Comparison of ENCODE assay signal across 8 cellular contexts in genomic region chr6:31822038-31822821, GRCh38. TPM values are rescaled to one million over a fixed set of nuclear protein-coding genes. Genes with fewer than 3 reads are reported as not detected.
DNase-seq lines count a peak whose midpoint lies in the region; ATAC-seq and TF ChIP-seq lines count a peak whose summit lies in the region.

No MANE protein-coding gene starts in this region.

- H3K36me3 ChIP-seq in neuron (ENCODE audit: insufficient read depth, low read length), result no peaks in the 10 kb centered on the region

- peaks cover 64% of the 10 kb centered on the region for H3K4me1 Mint-ChIP-seq in activated naive CD4-positive, alpha-beta T cell treated with anti-CD3 and anti-CD28 coated beads, Interleukin-2, amount 50 U/mL, for 24 hours
- peaks cover 47% of the 10 kb centered on the region for H3K4me1 Mint-ChIP-seq in type B pancreatic cell (ENCODE audit: unreplicated experiment)

- peak overlapping the region; percentile 67 for H3K4me3 ChIP-seq in GM08714 (ENCODE audit: low read length)
- H3K4me3 ChIP-seq in neuron (ENCODE audit: low read length), result peak overlapping the region; percentile 45

- peak; percentile 45 for ATAC-seq in HG03039 (IDR thresholded peaks at IDR 0.05; ENCODE audit: unreplicated experiment)

- peaks cover 15% of the 10 kb centered on the region for H3K4me1 ChIP-seq in neuron (ENCODE audit: insufficient read depth, low read length)

- no peaks in the 10 kb centered on the region for H3K9me3 Mint-ChIP-seq in activated naive CD4-positive, alpha-beta T cell treated with anti-CD3 and anti-CD28 coated beads, Interleukin-2, amount 50 U/mL, for 24 hours
- H3K9me3 Mint-ChIP-seq in type B pancreatic cell, result no peaks in the 10 kb centered on the region

- H3K9me3 ChIP-seq in neuron (ENCODE audit: low read length), result no peaks in the 10 kb centered on the region

- H2AFZ ChIP-seq in neuron (ENCODE audit: low read depth, low read length), result no peak overlapping the region

- no peaks in the 10 kb centered on the region for H3K36me3 Mint-ChIP-seq in activated naive CD4-positive, alpha-beta T cell treated with anti-CD3 and anti-CD28 coated beads, Interleukin-2, amount 50 U/mL, for 24 hours
- H3K36me3 Mint-ChIP-seq in type B pancreatic cell, result peaks cover 4% of the 10 kb centered on the region

- peak overlapping the region; percentile 97 for H3K27ac Mint-ChIP-seq in activated naive CD4-positive, alpha-beta T cell treated with anti-CD3 and anti-CD28 coated beads, Interleukin-2, amount 50 U/mL, for 24 hours
- peak overlapping the region; percentile 98 for H3K27ac Mint-ChIP-seq in type B pancreatic cell

- DNase-seq in SIG-M5 treated with dmso at 0.1 percent for 504 hours (lab: John Stamatoyannopoulos, UW; ENCODE audit: unreplicated experiment) (peak; percentile 90), glomerular visceral epithelial cell (ENCODE audit: extremely low spot score) (peak; percentile 74), type B pancreatic cell (ENCODE audit: extremely low spot score, unreplicated experiment) (no peak), NCI-H1436 (lab: John Stamatoyannopoulos, UW) (no peak)

- no peak for TF ChIP-seq CTCF in type B pancreatic cell (conservative IDR thresholded peaks at IDR 0.05)

- peak overlapping the region; percentile 88 for H3K4me3 Mint-ChIP-seq in activated naive CD4-positive, alpha-beta T cell treated with anti-CD3 and anti-CD28 coated beads, Interleukin-2, amount 50 U/mL, for 24 hours
- H3K4me3 Mint-ChIP-seq in type B pancreatic cell, result peak overlapping the region; percentile 93

- H3K27me3 Mint-ChIP-seq in activated naive CD4-positive, alpha-beta T cell treated with anti-CD3 and anti-CD28 coated beads, Interleukin-2, amount 50 U/mL, for 24 hours, result no peaks in the 10 kb centered on the region
- no peaks in the 10 kb centered on the region for H3K27me3 Mint-ChIP-seq in type B pancreatic cell

- no peaks in the 10 kb centered on the region for H3K27me3 ChIP-seq in neuron (ENCODE audit: insufficient read depth, low read length)

RNA-seq across cellular contexts. Expression of gene HSPA1B, which starts 5.3 kb away (rescaled TPM):
- 132 and 252 TPM in 2 replicates for total RNA-seq in type B pancreatic cell (ENCODE audit: low replicate concordance)

RNA-seq across cellular contexts. Expression of gene HSPA1A, which starts 6.9 kb away (rescaled TPM):
- total RNA-seq in type B pancreatic cell (ENCODE audit: low replicate concordance), result 45.7 and 54.7 TPM in 2 replicates

RNA-seq across cellular contexts. Expression of gene HSPA1L, which starts 7.1 kb away (rescaled TPM):
- total RNA-seq in type B pancreatic cell (ENCODE audit: low replicate concordance), result 1.8 and 1.9 TPM in 2 replicates

RNA-seq across cellular contexts. Expression of gene LSM2, which starts 15.5 kb away (rescaled TPM):
- total RNA-seq in type B pancreatic cell (ENCODE audit: low replicate concordance), result 57.9 and 74.5 TPM in 2 replicates

RNA-seq across cellular contexts. Expression of gene VARS1, which starts 26.7 kb away (rescaled TPM):
- total RNA-seq in type B pancreatic cell (ENCODE audit: low replicate concordance), result 89.0 and 104 TPM in 2 replicates

Comparison
In these comparisons a context has a peak if more than half of its experiments do, and no peak if none do; other contexts are left out.
1. DNase-seq: peak in SIG-M5 treated with dmso at 0.1 percent for 504 hours (single experiment) and glomerular visceral epithelial cell (single experiment); none in type B pancreatic cell (single experiment) and NCI-H1436 (single experiment).